ENCODE assay signal across 19 cellular contexts in genomic region chr19:57755031-57755430, GRCh38. TPM values are rescaled to one million over a fixed set of nuclear protein-coding genes. Genes with fewer than 3 reads are reported as not detected.
DNase-seq lines count a peak whose midpoint lies in the region; ATAC-seq, FAIRE-seq and TF ChIP-seq lines count a peak whose summit lies in the region.
"Had no signal": no experiment of that assay in that cellular context is flagged by ENCODE, and none has a peak within 500 bp of the region (broad histone marks: within the 10 kb centered on the region; RNA-seq: fewer than 3 reads in every experiment).

No MANE protein-coding gene starts in this region.

- peaks cover 0 to 11% (median 6%) of the 10 kb centered on the region in 4 donors for H3K4me1 Mint-ChIP-seq in CD4-positive, CD25-positive, alpha-beta regulatory T cell
- H3K4me1 Mint-ChIP-seq in naive thymus-derived CD4-positive, alpha-beta T cell = peaks cover 0 to 8% (median 4%) of the 10 kb centered on the region in 7 donors

- BruUV-seq in K562 (replicated peaks; lab: Mats Ljungman, UMichigan) = no TSS peak
- BruUV-seq in A673 (replicated peaks; lab: Mats Ljungman, UMichigan) = no TSS peak

- DNase-seq in A549 (ENCODE audit: low read depth in 1 of 2, low spot score in 1 of 2) = no peak
- no peak for DNase-seq in CD4-positive, CD25-positive, alpha-beta regulatory T cell
- DNase-seq in K562 (ENCODE audit: extremely low read depth in 1 of 4, low spot score in 3 of 4) = no peak
- no peak for DNase-seq in naive thymus-derived CD4-positive, alpha-beta T cell
- no peak for DNase-seq in HAP-1 (ENCODE audit: low spot score in 2 of 2)
- no peak for DNase-seq in ACHN
- DNase-seq in NCI-H146 (lab: John Stamatoyannopoulos, UW) = no peak
- no peak for DNase-seq in A673 (ENCODE audit: low spot score)
- DNase-seq: C1 segment of cervical spinal cord; Caco-2; CD8-positive, alpha-beta T cell; DMS153; DND-41; GOT3; HCEC 1CT had no signal

- H2AFZ ChIP-seq in K562 (ENCODE audit: low read depth, low read length) = no peak overlapping the region

- POLR2A ChIA-PET in A549 (lab: Yijun Ruan, JAX) = interaction anchor here (0.7 kb wide), 1 partner anchor 9 kb away, joined by 3 read pairs; no protein-coding TSS in a partner anchor
- POLR2A ChIA-PET in K562 (lab: Yijun Ruan, JAX) = interaction anchor here (2.1 kb wide), 1 partner anchor 8 kb away, joined by 12 read pairs; the partner anchor contains the start of gene ZNF776
- POLR2A ChIA-PET in naive thymus-derived CD4-positive, alpha-beta T cell (lab: Charles Lee) = interaction anchor here (0.6 to 0.9 kb wide), 2 partner anchors 17 to 165 kb away, joined by 3 to 5 read pairs; no protein-coding TSS in a partner anchor
- POLR2A ChIA-PET in A673 (lab: Charles Lee; ENCODE audit: low non-redundant PET) = no interaction called here

- H3K27ac ChIP-seq in A549 (no peak overlapping the region), K562 (ENCODE audit: extremely low read depth, low read depth, low read length) (no peak overlapping the region), A673 (ENCODE audit: low read depth, low read length, poor library complexity, severe bottlenecking) (no peak overlapping the region)
- H3K27ac ChIP-seq in CD4-positive, CD25-positive, alpha-beta regulatory T cell (ENCODE audit: insufficient read depth, low read length, poor library complexity, severe bottlenecking) = no peak overlapping the region
- no peak overlapping the region for H3K27ac ChIP-seq in naive thymus-derived CD4-positive, alpha-beta T cell (ENCODE audit: low read depth, low read length)

- no peaks in the 10 kb centered on the region for H3K27me3 Mint-ChIP-seq in CD4-positive, CD25-positive, alpha-beta regulatory T cell
- H3K27me3 Mint-ChIP-seq in naive thymus-derived CD4-positive, alpha-beta T cell = no peaks in the 10 kb centered on the region

- H3K4me1 ChIP-seq in A549 (no peaks in the 10 kb centered on the region), K562 (replicated peaks in 1 of 2; ENCODE audit: control insufficient read depth in 2 of 2, insufficient read depth in 2 of 2, low read length in 2 of 2) (no peaks in the 10 kb centered on the region), HAP-1 (no peaks in the 10 kb centered on the region), A673 (ENCODE audit: insufficient read depth, low read length, poor library complexity, severe bottlenecking) (no peaks in the 10 kb centered on the region)
- H3K4me1 ChIP-seq in CD4-positive, CD25-positive, alpha-beta regulatory T cell (ENCODE audit: control insufficient read depth, insufficient read depth, low read length, poor library complexity, severe bottlenecking) = no peaks in the 10 kb centered on the region
- no peaks in the 10 kb centered on the region for H3K4me1 ChIP-seq in naive thymus-derived CD4-positive, alpha-beta T cell (ENCODE audit: control insufficient read depth in 2 of 2, insufficient read depth in 2 of 2, low read length in 2 of 2)
- H3K4me1 ChIP-seq: Caco-2 had no signal

- CTCF ChIA-PET in A549 (lab: Yijun Ruan, JAX) = no interaction called here
- CTCF ChIA-PET in K562 (lab: Yijun Ruan, JAX; ENCODE audit: low intra/inter-chr PET ratio) = interaction anchor here (0.6 kb wide), 1 partner anchor 10 kb away, joined by 3 read pairs; no protein-coding TSS in a partner anchor
- CTCF ChIA-PET in naive thymus-derived CD4-positive, alpha-beta T cell (lab: Charles Lee) = no interaction called here
- CTCF ChIA-PET in A673 (lab: Charles Lee) = no interaction called here

- no peak for FAIRE-seq in A549 (lab: Jason Lieb, UNC)
- no peak for FAIRE-seq in K562 (lab: Jason Lieb, UNC)
- FAIRE-seq: G401.6, GM12892, H54 had no signal

- H3K27ac Mint-ChIP-seq in CD4-positive, CD25-positive, alpha-beta regulatory T cell = no peak overlapping the region
- no peak overlapping the region for H3K27ac Mint-ChIP-seq in naive thymus-derived CD4-positive, alpha-beta T cell
- H3K27ac Mint-ChIP-seq: CD8-positive, alpha-beta T cell had no signal

- H3K4me2 ChIP-seq in A549 (no peak overlapping the region), K562 (ENCODE audit: insufficient read depth, low read length) (no peak overlapping the region)

- intact Hi-C loops in K562 (cut with micrococcal nuclease) (no loop called here), A673 (cut with micrococcal nuclease; ENCODE audit: unreplicated experiment) (no loop called here)
- intact Hi-C loops in naive thymus-derived CD4-positive, alpha-beta T cell (cut with micrococcal nuclease) = no loop called here

- peaks cover 76% of the 10 kb centered on the region for H3K36me3 Mint-ChIP-seq in CD4-positive, CD25-positive, alpha-beta regulatory T cell
- peaks cover 47 to 99% (median 96%) of the 10 kb centered on the region in 5 donors for H3K36me3 Mint-ChIP-seq in naive thymus-derived CD4-positive, alpha-beta T cell

- no peaks in the 10 kb centered on the region for H4K20me1 ChIP-seq in K562 (replicated peaks; ENCODE audit: control insufficient read depth, insufficient read depth, low read length)

- H3K9me1 ChIP-seq in K562 (ENCODE audit: control insufficient read depth, insufficient read depth, low read length) = no peaks in the 10 kb centered on the region

- H3K4me3 Mint-ChIP-seq in CD4-positive, CD25-positive, alpha-beta regulatory T cell = no peak overlapping the region
- H3K4me3 Mint-ChIP-seq in naive thymus-derived CD4-positive, alpha-beta T cell = no peak overlapping the region
- H3K4me3 Mint-ChIP-seq: CD8-positive, alpha-beta T cell had no signal

- 92% methylated on average over 4 of the region's 4 CpGs for WGBS in A549 (ENCODE audit: missing lambda C conversion rate)
- WGBS in K562 (ENCODE audit: insufficient coverage, low coverage, missing lambda C conversion rate) = 95% methylated on average over 4 of the region's 4 CpGs

- H3K9me3 ChIP-seq in A549 (peaks cover 100% of the 10 kb centered on the region), K562 (replicated peaks; ENCODE audit: control insufficient read depth, insufficient read depth, low read depth, low read length) (peaks cover 34% of the 10 kb centered on the region), HAP-1 (peaks cover 22% of the 10 kb centered on the region), A673 (ENCODE audit: low read depth, low read length, poor library complexity, severe bottlenecking) (peaks cover 57% of the 10 kb centered on the region)
- peaks cover 79 to 98% of the 10 kb centered on the region in 2 experiments for H3K9me3 ChIP-seq in CD4-positive, CD25-positive, alpha-beta regulatory T cell (ENCODE audit: control insufficient read depth in 2 of 2, low read length in 2 of 2)
- H3K9me3 ChIP-seq in naive thymus-derived CD4-positive, alpha-beta T cell (ENCODE audit: control insufficient read depth in 2 of 3, low read length in 3 of 3) = peaks cover 35 to 99% (median 63%) of the 10 kb centered on the region in 3 experiments

- TF ChIP-seq POLR2A in A549 (IDR thresholded peaks at IDR 0.05; ENCODE audit: low read length) (no peak), K562 (conservative IDR thresholded peaks at IDR 0.05) (no peak)

- TF ChIP-seq CTCF in A549 (IDR thresholded peaks at IDR 0.05) (no peak), K562 (IDR thresholded peaks at IDR 0.05 in 2 of 3, conservative IDR thresholded peaks at IDR 0.05 in 1 of 3; ENCODE audit: insufficient read depth in 2 of 3, low read depth in 1 of 3, low read length in 3 of 3) (no peak), A673 (conservative IDR thresholded peaks at IDR 0.05; ENCODE audit: low read depth, low read length) (no peak)

- no peaks in the 10 kb centered on the region for H3K27me3 ChIP-seq in CD4-positive, CD25-positive, alpha-beta regulatory T cell (ENCODE audit: control insufficient read depth, insufficient read depth, low read length)
- H3K27me3 ChIP-seq in K562 (ENCODE audit: control insufficient read depth in 2 of 2, insufficient read depth in 2 of 2, low read length in 2 of 2) (no peaks in the 10 kb centered on the region; a peak in 1 of 5 replicates), HAP-1 (ENCODE audit: low read depth) (no peaks in the 10 kb centered on the region), A673 (replicated peaks; ENCODE audit: insufficient read depth, low read depth, low read length, poor library complexity) (no peaks in the 10 kb centered on the region)
- H3K27me3 ChIP-seq in naive thymus-derived CD4-positive, alpha-beta T cell (ENCODE audit: control insufficient read depth in 2 of 2, insufficient read depth in 2 of 2, low read length in 2 of 2) = no peaks in the 10 kb centered on the region

- ATAC-seq in A549 = no peak
- ATAC-seq in CD4-positive, CD25-positive, alpha-beta regulatory T cell (ENCODE audit: low read depth in 2 of 2) = no peak
- no peak for ATAC-seq in K562
- ATAC-seq in naive thymus-derived CD4-positive, alpha-beta T cell = no peak
- ATAC-seq: CD8-positive, alpha-beta T cell had no signal

- TF ChIP-seq EP300 in A549 (IDR thresholded peaks at IDR 0.05) = no peak
- no peak for TF ChIP-seq EP300 in K562 (IDR thresholded peaks at IDR 0.05; ENCODE audit: low read length)

- peaks cover 8 to 88% (median 54%) of the 10 kb centered on the region in 7 donors for H3K9me3 Mint-ChIP-seq in CD4-positive, CD25-positive, alpha-beta regulatory T cell
- H3K9me3 Mint-ChIP-seq in naive thymus-derived CD4-positive, alpha-beta T cell = peaks cover 18 to 99% (median 79%) of the 10 kb centered on the region in 11 donors

- in situ Hi-C loops in K562 (cut with MboI) = no loop called here
- in situ Hi-C loops in HAP-1 (cut with MboI; ENCODE audit: low sequenced_read_pairs) = no loop called here
- in situ Hi-C loops in ACHN (cut with HindIII; ENCODE audit: low pct_ligation_motif_present, low pct_unique_long_range_greater_than_20kb, low sequenced_read_pairs) = no loop called here

- no peak for TF ChIP-seq RAD21 in A549 (conservative IDR thresholded peaks at IDR 0.05 in 1 of 2, IDR thresholded peaks at IDR 0.05 in 1 of 2)
- no peak for TF ChIP-seq RAD21 in K562 (CRISPR knock-in tag; conservative IDR thresholded peaks at IDR 0.05 in 1 of 2, IDR thresholded peaks at IDR 0.05 in 1 of 2)

- no peaks in the 10 kb centered on the region for H3K79me2 ChIP-seq in K562 (ENCODE audit: control insufficient read depth, insufficient read depth, low read length)

- no peak overlapping the region for H3K9ac ChIP-seq in K562 (ENCODE audit: insufficient read depth in 1 of 2, low read depth in 2 of 2, low read length in 2 of 2)

- H3K36me3 ChIP-seq in CD4-positive, CD25-positive, alpha-beta regulatory T cell (ENCODE audit: control insufficient read depth, insufficient read depth, low read length) = peaks cover 69% of the 10 kb centered on the region
- H3K36me3 ChIP-seq in K562 (ENCODE audit: control insufficient read depth, insufficient read depth, low read length) = peaks cover 72% of the 10 kb centered on the region
- peaks cover 37 to 86% (median 39%) of the 10 kb centered on the region in 3 experiments for H3K36me3 ChIP-seq in naive thymus-derived CD4-positive, alpha-beta T cell (ENCODE audit: control insufficient read depth in 2 of 3, insufficient read depth in 3 of 3, low read length in 3 of 3)
- peaks cover 58% of the 10 kb centered on the region for H3K36me3 ChIP-seq in HAP-1 (replicated peaks)
- peaks cover 90% of the 10 kb centered on the region for H3K36me3 ChIP-seq in A673 (ENCODE audit: insufficient read depth, low read length, poor library complexity, severe bottlenecking)

- H3K4me3 ChIP-seq in A549 (no peak overlapping the region), K562 (no peak overlapping the region), HAP-1 (no peak overlapping the region), A673 (ENCODE audit: low read depth, low read length, poor library complexity, severe bottlenecking) (no peak overlapping the region)
- H3K4me3 ChIP-seq in CD4-positive, CD25-positive, alpha-beta regulatory T cell (ENCODE audit: low read depth, low read length) = peak overlapping the region; percentile 8
- H3K4me3 ChIP-seq in naive thymus-derived CD4-positive, alpha-beta T cell (ENCODE audit: low read length) = peak overlapping the region; percentile 9

RNA-seq across cellular contexts. Expression of gene ZNF776, which starts 8.4 kb away (rescaled TPM):
- polyA plus RNA-seq in A549 (2011; rRNA removed) (9.3 and 10.5 TPM in 2 replicates), A549 (2017; fragmentation: RNase III; extraction: RNeasy Plus Mini Kit Qiagen cat#74134 plus additional on column Dnase treatment) (5.3 to 7.0 TPM (median 6.1 TPM) in 3 replicates), K562 (2011; rRNA removed) (15.7 and 16.9 TPM in 2 replicates), K562 (2014; fragmentation: Illumina TruSeq; extraction: Trizol) (7.1 and 9.6 TPM in 2 replicates), K562 (2014; fragmentation: Nextera tagmentation; extraction: Ambion mirVana) (1 to 10 TPM; 2.2 to 2.5 TPM), K562 (2014; rRNA removed) (7.9 and 9.1 TPM in 2 replicates)
- polyA plus RNA-seq in A549 (2012; cell fraction: cytosol; rRNA removed) = 2.3 and 4.4 TPM in 2 replicates
- polyA plus RNA-seq in A549 (2012; cell fraction: nucleus; rRNA removed) = 3.3 and 4.7 TPM in 2 replicates
- polyA minus RNA-seq in A549 (2011; rRNA and poly(A)+ RNA removed) = 10.2 and 14.7 TPM in 2 replicates
- total RNA-seq in CD4-positive, CD25-positive, alpha-beta regulatory T cell = 15.4 TPM
- polyA plus RNA-seq in CD4-positive, CD25-positive, alpha-beta regulatory T cell = 10 to 100 TPM in 1 of 4 donors, 1 to 10 TPM in 3; 2.9 to 12.2 (median 7.5) TPM
- 30.2 and 37.5 TPM in 2 replicates for total RNA-seq in K562 (2011; cell fraction: chromatin; rRNA removed; ENCODE audit: low replicate concordance)
- total RNA-seq in K562 (2011; cell fraction: nucleolus; rRNA removed) = 54.9 and 63.5 TPM in 2 replicates
- 34.7 and 39.1 TPM in 2 replicates for total RNA-seq in K562 (2011; cell fraction: nucleoplasm; rRNA removed)
- total RNA-seq in K562 (2014; rRNA removed) (9.5 and 16.2 TPM in 2 replicates), K562 (2014; rRNA removed; fragmentation: Illumina TruSeq; extraction: Trizol) (8.2 and 10.0 TPM in 2 replicates), K562 (2015; rRNA removed; fragmentation: Illumina TruSeq; extraction: Trizol) (7.4 and 8.4 TPM in 2 replicates), K562 (2021) (6.7 and 7.8 TPM in 2 replicates), A673 (2021) (10.3 and 15.8 TPM in 2 replicates)
- 11.0 and 12.6 TPM in 2 replicates for polyA plus RNA-seq in K562 (2011; cell fraction: cytosol; rRNA removed)
- polyA plus RNA-seq in K562 (2011; cell fraction: nucleus; rRNA removed) = 59.3 and 86.8 TPM in 2 replicates
- 6.9 and 9.2 TPM in 2 replicates for polyA plus RNA-seq in K562 (2012)
- 17.9 and 20.2 TPM in 2 replicates for polyA minus RNA-seq in K562 (2011; rRNA and poly(A)+ RNA removed)
- polyA minus RNA-seq in K562 (2011; cell fraction: cytosol; rRNA and poly(A)+ RNA removed) = 5.9 and 6.5 TPM in 2 replicates
- polyA minus RNA-seq in K562 (2011; cell fraction: nucleus; rRNA and poly(A)+ RNA removed) = 36.2 and 59.1 TPM in 2 replicates
- total RNA-seq in naive thymus-derived CD4-positive, alpha-beta T cell = 10 to 100 TPM; 18.9 to 52.3 (median 21.8) TPM
- 10 to 100 TPM in 1 of 2 donors, 1 to 10 TPM in 1; 6.5 to 11.1 TPM for polyA plus RNA-seq in naive thymus-derived CD4-positive, alpha-beta T cell

RNA-seq across cellular contexts. Expression of gene ZNF586, which starts 14.4 kb away (rescaled TPM):
- 8.1 and 8.2 TPM in 2 replicates for polyA plus RNA-seq in A549 (2011; rRNA removed)
- 4.5 and 5.5 TPM in 2 replicates for polyA plus RNA-seq in A549 (2012; cell fraction: cytosol; rRNA removed)
- 4.4 and 5.9 TPM in 2 replicates for polyA plus RNA-seq in A549 (2012; cell fraction: nucleus; rRNA removed)
- polyA plus RNA-seq in A549 (2017; fragmentation: RNase III; extraction: RNeasy Plus Mini Kit Qiagen cat#74134 plus additional on column Dnase treatment) = 7.1 to 8.5 TPM (median 7.3 TPM) in 3 replicates
- polyA minus RNA-seq in A549 (2011; rRNA and poly(A)+ RNA removed) = 7.0 and 7.5 TPM in 2 replicates
- 39.4 TPM for total RNA-seq in CD4-positive, CD25-positive, alpha-beta regulatory T cell
- 10 to 100 TPM; 18.7 to 32.2 (median 31.3) TPM for polyA plus RNA-seq in CD4-positive, CD25-positive, alpha-beta regulatory T cell
- total RNA-seq in K562 (2011; cell fraction: chromatin; rRNA removed; ENCODE audit: low replicate concordance) = 67.4 and 90.0 TPM in 2 replicates
- 42.9 and 47.5 TPM in 2 replicates for total RNA-seq in K562 (2011; cell fraction: nucleolus; rRNA removed)
- 63.6 and 81.1 TPM in 2 replicates for total RNA-seq in K562 (2011; cell fraction: nucleoplasm; rRNA removed)
- total RNA-seq in K562 (2014; rRNA removed) = 7.4 and 11.5 TPM in 2 replicates
- total RNA-seq in K562 (2014; rRNA removed; fragmentation: Illumina TruSeq; extraction: Trizol) = 12.6 and 17.7 TPM in 2 replicates
- 11.2 and 12.1 TPM in 2 replicates for total RNA-seq in K562 (2015; rRNA removed; fragmentation: Illumina TruSeq; extraction: Trizol)
- total RNA-seq in K562 (2021) = 10.7 and 11.7 TPM in 2 replicates
- polyA plus RNA-seq in K562 (2011; rRNA removed) = 9.7 and 12.3 TPM in 2 replicates
- polyA plus RNA-seq in K562 (2011; cell fraction: cytosol; rRNA removed) = 6.5 and 7.4 TPM in 2 replicates
- polyA plus RNA-seq in K562 (2011; cell fraction: nucleus; rRNA removed) = 12.6 and 13.4 TPM in 2 replicates
- polyA plus RNA-seq in K562 (2012) = 4.8 and 5.5 TPM in 2 replicates
- polyA plus RNA-seq in K562 (2014; fragmentation: Illumina TruSeq; extraction: Trizol) = 8.4 and 9.2 TPM in 2 replicates
- 1 to 10 TPM; 2.5 to 2.8 TPM for polyA plus RNA-seq in K562 (2014; fragmentation: Nextera tagmentation; extraction: Ambion mirVana)
- polyA plus RNA-seq in K562 (2014; rRNA removed) = 6.7 and 10.1 TPM in 2 replicates
- 21.6 and 28.8 TPM in 2 replicates for polyA minus RNA-seq in K562 (2011; rRNA and poly(A)+ RNA removed)
- 10.2 and 14.9 TPM in 2 replicates for polyA minus RNA-seq in K562 (2011; cell fraction: cytosol; rRNA and poly(A)+ RNA removed)
- 17.4 and 22.1 TPM in 2 replicates for polyA minus RNA-seq in K562 (2011; cell fraction: nucleus; rRNA and poly(A)+ RNA removed)
- total RNA-seq in naive thymus-derived CD4-positive, alpha-beta T cell = 10 to 100 TPM; 16.4 to 47.5 (median 42.6) TPM
- polyA plus RNA-seq in naive thymus-derived CD4-positive, alpha-beta T cell = 10 to 100 TPM; 25.5 to 31.8 TPM
- 18.2 and 19.5 TPM in 2 replicates for total RNA-seq in A673 (2021)

RNA-seq across cellular contexts. Expression of gene ZNF671, which starts 27.6 kb away (rescaled TPM):
- 1.4 and 1.5 TPM in 2 replicates for polyA plus RNA-seq in A549 (2011; rRNA removed)
- 0.78 and 0.83 TPM in 2 replicates for polyA plus RNA-seq in A549 (2012; cell fraction: cytosol; rRNA removed)
- 1.2 and 2.2 TPM in 2 replicates for polyA plus RNA-seq in A549 (2012; cell fraction: nucleus; rRNA removed)
- polyA plus RNA-seq in A549 (2017; fragmentation: RNase III; extraction: RNeasy Plus Mini Kit Qiagen cat#74134 plus additional on column Dnase treatment) = 0.85 to 1.1 TPM (median 1.0 TPM) in 3 replicates
- 1.9 and 2.3 TPM in 2 replicates for polyA minus RNA-seq in A549 (2011; rRNA and poly(A)+ RNA removed)
- total RNA-seq in CD4-positive, CD25-positive, alpha-beta regulatory T cell = 9.2 TPM
- polyA plus RNA-seq in CD4-positive, CD25-positive, alpha-beta regulatory T cell = 10 to 100 TPM; 19.5 to 28.6 (median 23.3) TPM
- total RNA-seq in K562 (2011; cell fraction: chromatin; rRNA removed; ENCODE audit: low replicate concordance) = 12.7 and 18.2 TPM in 2 replicates
- 10.4 and 10.8 TPM in 2 replicates for total RNA-seq in K562 (2011; cell fraction: nucleolus; rRNA removed)
- total RNA-seq in K562 (2011; cell fraction: nucleoplasm; rRNA removed) = 14.4 and 22.5 TPM in 2 replicates
- 1.6 and 2.0 TPM in 2 replicates for total RNA-seq in K562 (2014; rRNA removed)
- total RNA-seq in K562 (2014; rRNA removed; fragmentation: Illumina TruSeq; extraction: Trizol) = 2.1 TPM in 2 replicates
- total RNA-seq in K562 (2015; rRNA removed; fragmentation: Illumina TruSeq; extraction: Trizol) = 0.90 and 1.4 TPM in 2 replicates
- 1.8 and 1.9 TPM in 2 replicates for total RNA-seq in K562 (2021)
- polyA plus RNA-seq in K562 (2011; rRNA removed) = 1.4 and 3.2 TPM in 2 replicates
- 1.4 and 1.6 TPM in 2 replicates for polyA plus RNA-seq in K562 (2011; cell fraction: cytosol; rRNA removed)
- 3.9 and 9.2 TPM in 2 replicates for polyA plus RNA-seq in K562 (2011; cell fraction: nucleus; rRNA removed)
- polyA plus RNA-seq in K562 (2012) = 1.4 and 1.7 TPM in 2 replicates
- 1.2 and 1.6 TPM in 2 replicates for polyA plus RNA-seq in K562 (2014; fragmentation: Illumina TruSeq; extraction: Trizol)
- polyA plus RNA-seq in K562 (2014; fragmentation: Nextera tagmentation; extraction: Ambion mirVana) = under 1 TPM; 0.20 to 0.78 TPM
- 1.1 and 1.4 TPM in 2 replicates for polyA plus RNA-seq in K562 (2014; rRNA removed)
- polyA minus RNA-seq in K562 (2011; rRNA and poly(A)+ RNA removed) = 3.6 and 6.7 TPM in 2 replicates
- 0.91 and 2.2 TPM in 2 replicates for polyA minus RNA-seq in K562 (2011; cell fraction: cytosol; rRNA and poly(A)+ RNA removed)
- 1.9 and 3.9 TPM in 2 replicates for polyA minus RNA-seq in K562 (2011; cell fraction: nucleus; rRNA and poly(A)+ RNA removed)
- total RNA-seq in naive thymus-derived CD4-positive, alpha-beta T cell = 10 to 100 TPM; 11.0 to 37.6 (median 14.6) TPM
- 10 to 100 TPM; 26.3 to 36.3 TPM for polyA plus RNA-seq in naive thymus-derived CD4-positive, alpha-beta T cell
- 4.4 and 5.3 TPM in 2 replicates for total RNA-seq in A673 (2021)
- total RNA-seq: A172, Caco-2 had no signal

RNA-seq across cellular contexts. Expression of gene ZNF154, which starts 46.0 kb away (rescaled TPM):
- polyA plus RNA-seq in A549 (2011; rRNA removed) (not detected in 2 replicates), A549 (2017; fragmentation: RNase III; extraction: RNeasy Plus Mini Kit Qiagen cat#74134 plus additional on column Dnase treatment) (not detected in 3 replicates), K562 (2011; rRNA removed) (not detected in 2 replicates), K562 (2014; fragmentation: Illumina TruSeq; extraction: Trizol) (not detected in 2 replicates), K562 (2014; fragmentation: Nextera tagmentation; extraction: Ambion mirVana) (under 1 TPM; 0.06 to 0.11 TPM), K562 (2014; rRNA removed) (not detected in 2 replicates)
- polyA plus RNA-seq in A549 (2012; cell fraction: cytosol; rRNA removed) = not detected in 2 replicates
- polyA plus RNA-seq in A549 (2012; cell fraction: nucleus; rRNA removed) = not detected in 2 replicates
- polyA minus RNA-seq in A549 (2011; rRNA and poly(A)+ RNA removed) = not detected in 2 replicates
- total RNA-seq in CD4-positive, CD25-positive, alpha-beta regulatory T cell = 3.7 TPM
- polyA plus RNA-seq in CD4-positive, CD25-positive, alpha-beta regulatory T cell = 1 to 10 TPM in 1 of 4 donors, under 1 TPM in 2, not detected in 1; 0.25 to 1.9 (median 0.57) TPM
- total RNA-seq in K562 (2011; cell fraction: chromatin; rRNA removed; ENCODE audit: low replicate concordance) = 0.07 and 0.26 TPM in 2 replicates
- 0.13 and 0.17 TPM in 2 replicates for total RNA-seq in K562 (2011; cell fraction: nucleolus; rRNA removed)
- total RNA-seq in K562 (2011; cell fraction: nucleoplasm; rRNA removed) = 0.15 TPM in 1 of 2 replicates, not detected in the other
- total RNA-seq in K562 (2014; rRNA removed) (0.04 TPM in 1 of 2 replicates, not detected in the other), K562 (2014; rRNA removed; fragmentation: Illumina TruSeq; extraction: Trizol) (not detected in 2 replicates), K562 (2015; rRNA removed; fragmentation: Illumina TruSeq; extraction: Trizol) (not detected in 2 replicates), K562 (2021) (0.07 TPM in 2 replicates), A673 (2021) (4.0 and 4.4 TPM in 2 replicates)
- not detected in 2 replicates for polyA plus RNA-seq in K562 (2011; cell fraction: cytosol; rRNA removed)
- not detected in 2 replicates for polyA plus RNA-seq in K562 (2011; cell fraction: nucleus; rRNA removed)
- 0.09 and 0.29 TPM in 2 replicates for polyA plus RNA-seq in K562 (2012)
- polyA minus RNA-seq in K562 (2011; rRNA and poly(A)+ RNA removed) = 0.06 TPM in 1 of 2 replicates, not detected in the other
- not detected in 2 replicates for polyA minus RNA-seq in K562 (2011; cell fraction: cytosol; rRNA and poly(A)+ RNA removed)
- not detected in 2 replicates for polyA minus RNA-seq in K562 (2011; cell fraction: nucleus; rRNA and poly(A)+ RNA removed)
- 10 to 100 TPM in 1 of 5 experiments, 1 to 10 TPM in 4; 2.4 to 18.5 (median 6.9) TPM for total RNA-seq in naive thymus-derived CD4-positive, alpha-beta T cell
- polyA plus RNA-seq in naive thymus-derived CD4-positive, alpha-beta T cell = 1 to 10 TPM in 1 of 2 donors, under 1 TPM in 1; 0.78 to 3.4 TPM
- total RNA-seq: A172, Caco-2 had no signal

RNA-seq across cellular contexts. Expression of gene ZNF552, which starts 59.7 kb away (rescaled TPM):
- polyA plus RNA-seq in A549 (2011; rRNA removed) (5.7 and 5.8 TPM in 2 replicates), A549 (2017; fragmentation: RNase III; extraction: RNeasy Plus Mini Kit Qiagen cat#74134 plus additional on column Dnase treatment) (6.0 to 7.2 TPM (median 6.5 TPM) in 3 replicates), K562 (2011; rRNA removed) (6.7 and 8.9 TPM in 2 replicates), K562 (2014; fragmentation: Illumina TruSeq; extraction: Trizol) (9.8 and 11.2 TPM in 2 replicates), K562 (2014; fragmentation: Nextera tagmentation; extraction: Ambion mirVana) (1 to 10 TPM; 4.4 to 8.5 TPM), K562 (2014; rRNA removed) (8.1 and 8.5 TPM in 2 replicates)
- polyA plus RNA-seq in A549 (2012; cell fraction: cytosol; rRNA removed) = 2.6 and 3.0 TPM in 2 replicates
- 5.6 and 7.6 TPM in 2 replicates for polyA plus RNA-seq in A549 (2012; cell fraction: nucleus; rRNA removed)
- 12.1 and 12.4 TPM in 2 replicates for polyA minus RNA-seq in A549 (2011; rRNA and poly(A)+ RNA removed)
- total RNA-seq in CD4-positive, CD25-positive, alpha-beta regulatory T cell = 16.6 TPM
- 10 to 100 TPM in 1 of 4 donors, 1 to 10 TPM in 3; 4.8 to 11.7 (median 6.8) TPM for polyA plus RNA-seq in CD4-positive, CD25-positive, alpha-beta regulatory T cell
- 30.9 and 41.2 TPM in 2 replicates for total RNA-seq in K562 (2011; cell fraction: chromatin; rRNA removed; ENCODE audit: low replicate concordance)
- 27.5 and 37.2 TPM in 2 replicates for total RNA-seq in K562 (2011; cell fraction: nucleolus; rRNA removed)
- 32.6 and 36.0 TPM in 2 replicates for total RNA-seq in K562 (2011; cell fraction: nucleoplasm; rRNA removed)
- total RNA-seq in K562 (2014; rRNA removed) (7.3 and 8.1 TPM in 2 replicates), K562 (2014; rRNA removed; fragmentation: Illumina TruSeq; extraction: Trizol) (11.4 and 13.2 TPM in 2 replicates), K562 (2015; rRNA removed; fragmentation: Illumina TruSeq; extraction: Trizol) (12.4 and 13.3 TPM in 2 replicates), K562 (2021) (7.1 and 7.2 TPM in 2 replicates), A673 (2021) (5.4 and 10.6 TPM in 2 replicates)
- polyA plus RNA-seq in K562 (2011; cell fraction: cytosol; rRNA removed) = 3.9 and 7.4 TPM in 2 replicates
- polyA plus RNA-seq in K562 (2011; cell fraction: nucleus; rRNA removed) = 11.1 and 14.8 TPM in 2 replicates
- polyA plus RNA-seq in K562 (2012) = 5.9 and 6.0 TPM in 2 replicates
- polyA minus RNA-seq in K562 (2011; rRNA and poly(A)+ RNA removed) = 10.5 and 11.7 TPM in 2 replicates
- polyA minus RNA-seq in K562 (2011; cell fraction: cytosol; rRNA and poly(A)+ RNA removed) = 2.8 and 4.8 TPM in 2 replicates
- polyA minus RNA-seq in K562 (2011; cell fraction: nucleus; rRNA and poly(A)+ RNA removed) = 12.3 and 16.7 TPM in 2 replicates
- total RNA-seq in naive thymus-derived CD4-positive, alpha-beta T cell = 10 to 100 TPM; 10.6 to 21.9 (median 16.3) TPM
- polyA plus RNA-seq in naive thymus-derived CD4-positive, alpha-beta T cell = 10 to 100 TPM; 10.9 to 16.5 TPM

Comparison
In these comparisons a context has a peak if more than half of its experiments do, and no peak if none do; other contexts are left out.
1. H3K4me3 ChIP-seq: peak in CD4-positive, CD25-positive, alpha-beta regulatory T cell (single experiment) and naive thymus-derived CD4-positive, alpha-beta T cell (single experiment); none in A549 (single experiment), K562 (single experiment), HAP-1 (single experiment) and A673 (single experiment).
2. Of the 35 proteins assayed by ChIP-seq in both K562 and A549: peak only in K562: none; only in A549: REST; in both: none; in neither: 34.